Comparison of ENCODE assay signal across 1 cellular context in the genomic region with DNA sequence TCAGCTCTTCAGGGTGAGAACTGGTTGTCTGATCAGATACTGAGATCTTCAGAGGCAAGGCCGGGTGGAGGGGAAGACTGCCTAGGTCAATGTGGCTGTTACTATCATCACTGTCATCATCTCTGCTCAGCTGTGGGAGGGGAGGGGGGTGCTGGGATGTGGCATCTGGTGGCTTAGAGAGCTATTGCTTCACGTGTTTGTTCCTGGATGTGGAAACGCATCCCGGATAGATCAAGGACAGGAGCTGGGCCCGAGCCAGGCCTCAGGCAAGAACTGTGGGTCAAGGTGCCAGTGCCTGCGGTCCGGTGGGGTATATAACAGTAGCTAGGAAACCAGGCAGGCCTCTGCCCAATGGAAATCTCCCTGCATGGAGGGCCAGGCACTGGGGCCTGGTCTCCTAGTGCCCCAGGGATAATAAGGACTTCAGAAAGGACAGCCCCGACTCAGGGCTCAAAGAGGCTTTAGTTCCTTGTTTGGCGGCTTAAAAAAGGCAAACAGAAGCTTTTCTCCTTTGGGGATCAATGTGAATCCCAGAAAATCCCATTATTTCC.
A peak's percentile ranks its signal among the peaks of the same experiment; 100 is the strongest.
TF ChIP-seq lines count a peak whose summit lies in the region.

No MANE protein-coding gene starts in this region.

TF ChIP-seq in HepG2, 621 proteins besides CTCF, POLR2A, EP300 and RAD21 (continued from another document):
- TF ChIP-seq MEIS2 (CRISPR knock-in tag; IDR thresholded peaks at IDR 0.05) (no peak), NONO (IDR thresholded peaks at IDR 0.05) (no peak), NONO (CRISPR knock-in tag; conservative IDR thresholded peaks at IDR 0.05) (peak; percentile 80; the same call in 1 of the 2 replicates), ZNF777 (CRISPR knock-in tag; IDR thresholded peaks at IDR 0.05) (no peak), ARNT2 (CRISPR knock-in tag; IDR thresholded peaks at IDR 0.05; ENCODE audit: low read depth) (no peak), ZNF205 (CRISPR knock-in tag; IDR thresholded peaks at IDR 0.05) (no peak), ZNF775 (CRISPR knock-in tag; IDR thresholded peaks at IDR 0.05; ENCODE audit: borderline replicate concordance) (no peak), ZFY (CRISPR knock-in tag; IDR thresholded peaks at IDR 0.05) (peak; percentile 86), TOE1 (CRISPR knock-in tag; IDR thresholded peaks at IDR 0.05) (no peak)
